ENCODE assay signal across 18 cellular contexts in the genomic region with DNA sequence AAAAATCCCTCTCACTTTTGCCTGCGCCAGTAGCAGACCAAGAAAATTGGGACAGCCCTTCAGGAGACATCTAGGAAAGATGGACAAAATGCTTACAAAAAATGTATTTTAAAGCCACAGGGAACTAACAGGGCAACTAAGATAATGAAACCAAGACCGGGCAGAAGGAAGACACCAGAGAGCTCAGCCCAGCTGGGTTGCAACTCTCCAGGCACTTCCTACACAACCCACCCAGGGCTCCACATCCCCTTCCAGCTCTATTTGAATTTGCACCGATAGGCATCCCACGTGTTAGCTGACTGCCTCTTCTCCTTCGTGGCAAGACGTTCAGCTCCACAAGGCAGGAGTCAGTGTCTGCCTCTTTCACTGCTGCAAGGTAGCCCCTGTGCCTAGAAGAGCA. TPM values are rescaled to one million over a fixed set of nuclear protein-coding genes. Genes with fewer than 3 reads are reported as not detected.
DNase-seq lines count a peak whose midpoint lies in the region; ATAC-seq, FAIRE-seq and TF ChIP-seq lines count a peak whose summit lies in the region.
"Had no signal": no experiment of that assay in that cellular context is flagged by ENCODE, and none has a peak within 500 bp of the region (broad histone marks: within the 10 kb centered on the region; RNA-seq: fewer than 3 reads in every experiment).

No MANE protein-coding gene starts in this region.

- H3K4me2 ChIP-seq in astrocyte (ENCODE audit: low read length): no peak overlapping the region

- no peaks in the 10 kb centered on the region for H3K79me2 ChIP-seq in astrocyte (ENCODE audit: insufficient read depth, low read length)

- H3K4me3 ChIP-seq in astrocyte (ENCODE audit: insufficient read depth, low read depth, low read length) (no peak overlapping the region), upper lobe of right lung (no peak overlapping the region), pancreas (no peak overlapping the region)

- H3K9ac ChIP-seq in astrocyte (ENCODE audit: low read length): no peak overlapping the region

- peak overlapping the region in 1 of 2 donors; percentile 13 for H3K4me3 Mint-ChIP-seq in stimulated activated naive CD8-positive, alpha-beta T cell treated with anti-CD3 and anti-CD28 coated beads, Interleukin-15, amount 100 ng/mL, for 72 hours
- no peak overlapping the region for H3K4me3 Mint-ChIP-seq in astrocyte (ENCODE audit: unreplicated experiment)
- H3K4me3 Mint-ChIP-seq: B cell; CD8-positive, alpha-beta T cell; H9 had no signal

- H3K27me3 Mint-ChIP-seq in stimulated activated naive CD8-positive, alpha-beta T cell treated with anti-CD3 and anti-CD28 coated beads, Interleukin-15, amount 100 ng/mL, for 72 hours: peaks cover 7% of the 10 kb centered on the region
- peaks cover 16% of the 10 kb centered on the region for H3K27me3 Mint-ChIP-seq in astrocyte (ENCODE audit: low read depth, unreplicated experiment)

- H3K27ac Mint-ChIP-seq in stimulated activated naive CD8-positive, alpha-beta T cell treated with anti-CD3 and anti-CD28 coated beads, Interleukin-15, amount 100 ng/mL, for 72 hours: no peak overlapping the region
- H3K27ac Mint-ChIP-seq in astrocyte (ENCODE audit: unreplicated experiment): no peak overlapping the region
- H3K27ac Mint-ChIP-seq: B cell; CD8-positive, alpha-beta T cell had no signal

- TF ChIP-seq CTCF in astrocyte (IDR thresholded peaks at IDR 0.05; ENCODE audit: insufficient read depth, low read depth, low read length): no peak
- no peak for TF ChIP-seq CTCF in upper lobe of right lung (IDR thresholded peaks at IDR 0.05)
- TF ChIP-seq CTCF in pancreas (IDR thresholded peaks at IDR 0.05): no peak

- H3K9me3 Mint-ChIP-seq in stimulated activated naive CD8-positive, alpha-beta T cell treated with anti-CD3 and anti-CD28 coated beads, Interleukin-15, amount 100 ng/mL, for 72 hours: no peaks in the 10 kb centered on the region
- peaks cover 6% of the 10 kb centered on the region for H3K9me3 Mint-ChIP-seq in astrocyte (ENCODE audit: unreplicated experiment)
- H3K9me3 Mint-ChIP-seq: CD8-positive, alpha-beta T cell; H9 had no signal

- H3K4me1 Mint-ChIP-seq in stimulated activated naive CD8-positive, alpha-beta T cell treated with anti-CD3 and anti-CD28 coated beads, Interleukin-15, amount 100 ng/mL, for 72 hours: peaks cover 3% of the 10 kb centered on the region
- no peaks in the 10 kb centered on the region for H3K4me1 Mint-ChIP-seq in astrocyte (ENCODE audit: low read depth, unreplicated experiment)
- H3K4me1 Mint-ChIP-seq: B cell had no signal

- 31 to 47% methylated on average over 6 of the region's 6 CpGs for WGBS in pancreas, 2 donors

- no peaks in the 10 kb centered on the region for H3K36me3 ChIP-seq in astrocyte (ENCODE audit: insufficient read depth, low read length)
- no peaks in the 10 kb centered on the region for H3K36me3 ChIP-seq in upper lobe of right lung
- H3K36me3 ChIP-seq in pancreas: no peaks in the 10 kb centered on the region

- ATAC-seq in stimulated activated naive CD8-positive, alpha-beta T cell treated with anti-CD3 and anti-CD28 coated beads, Interleukin-15, Interleukin-2, amounts not matched to agents 100 U/mL and 50 U/mL, for 24 hours: peak; percentile 32
- no peak for ATAC-seq in stimulated activated naive CD8-positive, alpha-beta T cell treated with anti-CD3 and anti-CD28 coated beads, Interleukin-15, amount 100 ng/mL, for 72 hours
- ATAC-seq in upper lobe of right lung: peak; percentile 83
- ATAC-seq in HG02763 (IDR thresholded peaks at IDR 0.05; ENCODE audit: unreplicated experiment): no peak
- ATAC-seq in pancreas: no peak
- ATAC-seq: CD8-positive, alpha-beta T cell; PC-3 had no signal

- no peaks in the 10 kb centered on the region for H3K27me3 ChIP-seq in astrocyte (ENCODE audit: insufficient read depth, low read length)
- no peaks in the 10 kb centered on the region for H3K27me3 ChIP-seq in upper lobe of right lung
- H3K27me3 ChIP-seq in pancreas: no peaks in the 10 kb centered on the region

- intact Hi-C loops in upper lobe of right lung (cut with DNase I): no loop called here
- intact Hi-C loops in pancreas (cut with DNase I): no loop called here

- H3K4me1 ChIP-seq in astrocyte (ENCODE audit: insufficient read depth, low read length) (peaks cover 5% of the 10 kb centered on the region), upper lobe of right lung (no peaks in the 10 kb centered on the region), pancreas (no peaks in the 10 kb centered on the region)

- H2AFZ ChIP-seq in astrocyte (ENCODE audit: low read depth, low read length): peak overlapping the region; percentile 34

- DNase-seq in stimulated activated naive CD8-positive, alpha-beta T cell treated with anti-CD3 and anti-CD28 coated beads, Interleukin-15, Interleukin-2, amounts not matched to agents 100 U/mL and 50 U/mL, for 24 hours: no peak
- DNase-seq in stimulated activated naive CD8-positive, alpha-beta T cell treated with anti-CD3 and anti-CD28 coated beads, Interleukin-15, amount 100 ng/mL, for 72 hours: no peak
- DNase-seq in MV-4-11 (lab: John Stamatoyannopoulos, UW) (peak; percentile 65), astrocyte (ENCODE audit: low read depth) (no peak), upper lobe of right lung (no peak), globus pallidus (ENCODE audit: low spot score) (no peak), pancreas (no peak)
- DNase-seq: ACHN; CD8-positive, alpha-beta T cell; H9; NCI-H1048; NCI-H2227 treated with DMSO at 0.1 percent for 48 hours; NCI-H524; PC-3 had no signal

- peaks cover 3% of the 10 kb centered on the region for H3K36me3 Mint-ChIP-seq in astrocyte (ENCODE audit: low read depth, unreplicated experiment)
- H3K36me3 Mint-ChIP-seq: CD8-positive, alpha-beta T cell had no signal

- H3K9me3 ChIP-seq in astrocyte (ENCODE audit: insufficient read depth, low read depth, low read length) (no peaks in the 10 kb centered on the region), upper lobe of right lung (no peaks in the 10 kb centered on the region), pancreas (no peaks in the 10 kb centered on the region)

- FAIRE-seq in astrocyte (lab: Jason Lieb, UNC): no peak
- no peak for FAIRE-seq in pancreas (lab: Jason Lieb, UNC)

- H3K27ac ChIP-seq in astrocyte (ENCODE audit: low read depth, low read length) (no peak overlapping the region), upper lobe of right lung (no peak overlapping the region), pancreas (no peak overlapping the region)
- H3K27ac ChIP-seq: HL-60, RWPE1 had no signal

- H4K20me1 ChIP-seq in astrocyte (ENCODE audit: insufficient read depth, low read length): no peaks in the 10 kb centered on the region

RNA-seq across cellular contexts. Expression of gene ATP10A, which starts 6.6 kb away (rescaled TPM):
- total RNA-seq in astrocyte (21.1 and 36.6 TPM in 2 replicates), upper lobe of right lung (31.1 TPM), pancreas (1 to 10 TPM in 1 of 6 donors, under 1 TPM in 5; 0.04 to 1.2 (median 0.53) TPM)
- polyA plus RNA-seq in pancreas: under 1 TPM; 0.14 to 0.38 TPM

Comparison
In these comparisons a context has a peak if more than half of its experiments do, and no peak if none do; other contexts are left out.
1. ATAC-seq: peak in stimulated activated naive CD8-positive, alpha-beta T cell treated with anti-CD3 and anti-CD28 coated beads, Interleukin-15, Interleukin-2, amounts not matched to agents 100 U/mL and 50 U/mL, for 24 hours (single experiment) and upper lobe of right lung (single experiment); none in stimulated activated naive CD8-positive, alpha-beta T cell treated with anti-CD3 and anti-CD28 coated beads, Interleukin-15, amount 100 ng/mL, for 72 hours (single experiment), HG02763 (single experiment) and pancreas (0 of 4).
2. RNA of gene ATP10A, which starts 6.6 kb away (total RNA-seq): 31.1 TPM in upper lobe of right lung (single experiment) and 21.1 to 36.6 TPM in astrocyte; 0.04 to 1.2 TPM in pancreas; every median in the first group is over 10 times any median in the second.